Comparison of ENCODE assay signal across 8 cellular contexts in the genomic region with DNA sequence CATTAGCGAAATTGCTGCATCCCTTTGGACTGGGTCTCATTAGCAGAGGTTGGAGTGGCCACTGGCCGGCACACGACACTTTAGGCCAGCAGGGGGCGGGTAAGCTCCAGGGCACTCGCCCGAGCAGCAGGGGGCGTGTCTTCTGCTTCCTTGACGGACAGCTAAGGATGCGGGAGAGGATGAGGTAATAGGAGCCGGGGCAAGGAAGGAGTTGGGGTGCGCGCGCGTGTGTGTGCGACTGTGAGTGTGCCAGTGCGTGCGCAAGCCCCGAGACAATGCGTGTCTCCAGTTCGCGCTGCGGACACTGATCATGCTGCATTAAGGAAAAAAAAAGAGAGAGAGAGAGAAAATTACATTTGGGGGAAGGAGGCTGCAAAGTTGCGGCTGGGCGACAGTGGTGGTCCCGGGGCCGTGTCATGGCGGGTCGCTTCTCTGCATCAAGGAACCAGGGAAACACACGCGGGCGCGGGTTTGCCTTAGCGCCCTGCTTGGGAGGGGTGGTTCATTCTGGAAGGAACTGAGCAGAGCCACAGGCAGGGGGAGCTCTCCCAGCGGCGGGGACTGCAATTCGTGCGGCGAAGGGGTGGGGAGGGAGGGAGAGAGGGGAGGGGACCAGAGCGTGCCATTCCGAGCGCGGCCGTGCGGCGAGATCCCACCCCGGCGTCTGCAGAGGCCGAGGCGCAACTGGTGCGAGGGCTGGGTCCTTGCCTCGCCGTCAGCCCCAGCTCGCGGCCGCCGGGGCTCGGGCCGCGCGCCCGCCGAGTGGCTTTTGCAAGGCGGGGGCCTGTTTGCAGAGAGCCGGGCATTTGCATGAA. TPM values are rescaled to one million over a fixed set of nuclear protein-coding genes. Genes with fewer than 3 reads are reported as not detected.
A peak's percentile ranks its signal among the peaks of the same experiment; 100 is the strongest.
DNase-seq lines count a peak whose midpoint lies in the region; ATAC-seq and TF ChIP-seq lines count a peak whose summit lies in the region.

Gene DTX4, plus strand, starts transcription at position 625 of the 815 bp plus-strand sequence. CDS start 464 bp downstream, outside the sequence.

- ATAC-seq in HG03175 (IDR thresholded peaks at IDR 0.05; ENCODE audit: unreplicated experiment) (peak; percentile 74), left colon (peak; percentile 63)
- peak; percentile 86 for ATAC-seq in activated CD4-positive, alpha-beta T cell treated with anti-CD3 and anti-CD28 coated beads for 36 hours

- H3K4me1 Mint-ChIP-seq in activated CD4-positive, alpha-beta T cell treated with anti-CD3 and anti-CD28 coated beads for 36 hours = peaks cover 17% of the 10 kb centered on the region

- peak within 1 kb of the TSS; percentile 97 for H3K27ac ChIP-seq in cingulate gyrus (ENCODE audit: low read depth, low read length)

- peak within 1 kb of the TSS; percentile 70 for H3K4me3 Mint-ChIP-seq in activated CD4-positive, alpha-beta T cell treated with anti-CD3 and anti-CD28 coated beads for 36 hours

- POLR2A ChIA-PET in activated CD4-positive, alpha-beta T cell treated with anti-CD3 and anti-CD28 coated beads for 36 hours (lab: Charles Lee) = interaction anchor here (0.7 to 1.0 kb wide), 3 partner anchors 19 to 65 kb away, joined by 3 to 15 read pairs (median 5); no protein-coding TSS in a partner anchor

- TF ChIP-seq POLR2A in GM18951 (IDR thresholded peaks at IDR 0.05; ENCODE audit: extremely low read depth, insufficient read depth, insufficient read length) = peak; percentile 45

- no peaks in the 10 kb centered on the region for H3K9me3 Mint-ChIP-seq in activated CD4-positive, alpha-beta T cell treated with anti-CD3 and anti-CD28 coated beads for 36 hours (ENCODE audit: low read depth)

- intact Hi-C loops in activated CD4-positive, alpha-beta T cell treated with anti-CD3 and anti-CD28 coated beads for 36 hours (cut with DNase I, micrococcal nuclease) = loop anchor here (1.0 to 5.0 kb wide), 8 partner anchors 15 to 631 kb away; no protein-coding TSS in a partner anchor
- intact Hi-C loops in left colon (cut with DNase I, micrococcal nuclease) = loop anchor here in 1 of 2 donors (5.0 to 10.0 kb wide), 2 partner anchors 36 to 113 kb away; no protein-coding TSS in a partner anchor

- DNase-seq in AG20443 (ENCODE audit: low spot score) (peak; percentile 92), NCI-H446 (lab: John Stamatoyannopoulos, UW) (peak; percentile 83 to 93), left colon (peak; percentile 92 to 99)
- peak; percentile 95 for DNase-seq in activated CD4-positive, alpha-beta T cell treated with anti-CD3 and anti-CD28 coated beads for 36 hours
- DNase-seq in stimulated activated CD4-positive, alpha-beta T cell treated with anti-CD3 and anti-CD28 coated beads, Interleukin-1b, Interleukin-23, amount 100 ng/mL, for 4 hours (ENCODE audit: low read depth in 2 of 2) = peak; percentile 81 to 85

- CTCF ChIA-PET in activated CD4-positive, alpha-beta T cell treated with anti-CD3 and anti-CD28 coated beads for 36 hours (lab: Charles Lee) = interaction anchor here (0.5 to 9.2 kb wide), 37 partner anchors 8 to 1047 kb away, joined by 3 to 115 read pairs (median 6); partner anchors contain the start of genes MRPL16 and OR5A2

- H3K27me3 Mint-ChIP-seq in activated CD4-positive, alpha-beta T cell treated with anti-CD3 and anti-CD28 coated beads for 36 hours = peaks cover 14% of the 10 kb centered on the region

- in situ Hi-C loops in GM18951 (cut with MboI; ENCODE audit: low sequenced_read_pairs, unreplicated experiment) = loop anchor here (5.0 kb wide), 1 partner anchor 36 kb away; no protein-coding TSS in a partner anchor

- H3K36me3 Mint-ChIP-seq in activated CD4-positive, alpha-beta T cell treated with anti-CD3 and anti-CD28 coated beads for 36 hours (ENCODE audit: low read depth) = no peaks in the 10 kb centered on the region

- H3K27ac Mint-ChIP-seq in activated CD4-positive, alpha-beta T cell treated with anti-CD3 and anti-CD28 coated beads for 36 hours = no peak within 1 kb of the TSS

RNA-seq across cellular contexts. Expression of gene DTX4, which starts in this region (rescaled TPM):
- under 1 TPM; 0.07 to 0.11 TPM for total RNA-seq in activated CD4-positive, alpha-beta T cell treated with anti-CD3 and anti-CD28 coated beads for 36 hours
- total RNA-seq in left colon = 10 to 100 TPM; 58.4 to 62.4 TPM

Comparison
In these comparisons a context has a peak if more than half of its experiments do, and no peak if none do; other contexts are left out.
1. Peak in every context shown above with its lines: DNase-seq, ATAC-seq and H3K27ac ChIP-seq.
2. RNA of gene DTX4 (total RNA-seq): 58.4 to 62.4 TPM in left colon; 0.07 to 0.11 TPM in activated CD4-positive, alpha-beta T cell treated with anti-CD3 and anti-CD28 coated beads for 36 hours; every median in the first group is over 10 times any median in the second.
3. Peak in DNase-seq and ATAC-seq in activated CD4-positive, alpha-beta T cell treated with anti-CD3 and anti-CD28 coated beads for 36 hours; RNA of the gene not detected or under 1 TPM.